Comparison of ENCODE assay signal across 2 cellular contexts in the genomic region with DNA sequence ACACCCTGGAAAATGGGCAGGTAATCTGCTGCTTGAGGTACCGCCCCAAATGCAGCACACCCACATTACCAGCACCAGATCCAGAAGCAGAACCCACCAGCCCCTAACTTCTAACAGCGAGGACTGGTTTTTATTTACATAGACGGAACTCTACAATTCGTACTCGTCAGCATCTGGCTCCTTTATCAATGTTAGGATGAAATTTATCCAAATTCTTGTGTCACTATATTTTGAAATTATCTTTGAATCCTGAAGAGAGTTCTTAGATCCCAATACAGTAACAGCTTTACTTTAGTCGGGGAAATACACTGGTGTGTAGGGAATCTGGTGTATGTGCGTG.
TF ChIP-seq lines count a peak whose summit lies in the region.

No MANE protein-coding gene starts in this region.

TF ChIP-seq in SK-N-SH, 30 proteins besides CTCF, POLR2A, EP300 and RAD21 (continued from another document):
- no peak for TF ChIP-seq EZH2phosphoT487 (IDR thresholded peaks at IDR 0.05; ENCODE audit: borderline replicate concordance, low read depth)
- TF ChIP-seq SIN3A (IDR thresholded peaks at IDR 0.05; ENCODE audit: borderline replicate concordance, low read depth, low read length) = no peak
- TF ChIP-seq GATA2 (CRISPR knock-in tag; IDR thresholded peaks at IDR 0.05) = no peak
- TF ChIP-seq YY1 (IDR thresholded peaks at IDR 0.05; ENCODE audit: low read depth) = no peak
TF ChIP-seq in SK-N-SH: peak in this region for 0.

TF ChIP-seq in SK-N-SH treated with all-trans-retinoic acid at 6 μM for 48 hours, 23 proteins besides CTCF, POLR2A, EP300 and RAD21 (continued from another document):
- TF ChIP-seq TSHZ2 (CRISPR knock-in tag; IDR thresholded peaks at IDR 0.05) (no peak), TOX (CRISPR knock-in tag; IDR thresholded peaks at IDR 0.05; ENCODE audit: borderline replicate concordance) (no peak), CSRNP3 (CRISPR knock-in tag; IDR thresholded peaks at IDR 0.05) (no peak), SNAI2 (CRISPR knock-in tag; IDR thresholded peaks at IDR 0.05) (no peak), CREB5 (CRISPR knock-in tag; IDR thresholded peaks at IDR 0.05; ENCODE audit: low read depth) (no peak), ESRRG (CRISPR knock-in tag; IDR thresholded peaks at IDR 0.05) (no peak), ZC3H10 (CRISPR knock-in tag; IDR thresholded peaks at IDR 0.05) (no peak)
- TF ChIP-seq, protein P1, sequence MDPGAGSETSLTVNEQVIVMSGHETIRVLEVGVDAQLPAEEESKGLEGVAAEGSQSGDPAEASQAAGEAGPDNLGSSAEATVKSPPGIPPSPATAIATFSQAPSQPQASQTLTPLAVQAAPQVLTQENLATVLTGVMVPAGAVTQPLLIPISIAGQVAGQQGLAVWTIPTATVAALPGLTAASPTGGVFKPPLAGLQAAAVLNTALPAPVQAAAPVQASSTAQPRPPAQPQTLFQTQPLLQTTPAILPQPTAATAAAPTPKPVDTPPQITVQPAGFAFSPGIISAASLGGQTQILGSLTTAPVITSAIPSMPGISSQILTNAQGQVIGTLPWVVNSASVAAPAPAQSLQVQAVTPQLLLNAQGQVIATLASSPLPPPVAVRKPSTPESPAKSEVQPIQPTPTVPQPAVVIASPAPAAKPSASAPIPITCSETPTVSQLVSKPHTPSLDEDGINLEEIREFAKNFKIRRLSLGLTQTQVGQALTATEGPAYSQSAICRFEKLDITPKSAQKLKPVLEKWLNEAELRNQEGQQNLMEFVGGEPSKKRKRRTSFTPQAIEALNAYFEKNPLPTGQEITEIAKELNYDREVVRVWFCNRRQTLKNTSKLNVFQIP (CRISPR knock-in tag; IDR thresholded peaks at IDR 0.05; ENCODE audit: borderline replicate concordance, low read depth) = no peak
TF ChIP-seq in SK-N-SH treated with all-trans-retinoic acid at 6 μM for 48 hours: peak in this region for 0.
